18 cellular contexts compared by ENCODE assay signal in genomic region chr1:207985996-207986395, GRCh38.
"Had no signal": no experiment of that assay in that cellular context is flagged by ENCODE, and none has a peak within 500 bp of the region (broad histone marks: within the 10 kb centered on the region; RNA-seq: fewer than 3 reads in every experiment).

No MANE protein-coding gene starts in this region.

- H3K9me3 Mint-ChIP-seq: effector memory CD8-positive, alpha-beta T cell; immature natural killer cell; memory B cell; natural killer cell; stimulated activated effector memory CD8-positive, alpha-beta T cell treated with anti-CD3 and anti-CD28 coated beads, Interleukin-12 subunit alpha, Interleukin-12 subunit beta, amount 100 ng/mL, for 72 hours had no signal

- H3K36me3 Mint-ChIP-seq: immature natural killer cell; memory B cell; natural killer cell; stimulated activated effector memory CD8-positive, alpha-beta T cell treated with anti-CD3 and anti-CD28 coated beads, Interleukin-12 subunit alpha, Interleukin-12 subunit beta, amount 100 ng/mL, for 72 hours had no signal

- DNase-seq: cerebellar nuclear complex; cortex of kidney; effector memory CD8-positive, alpha-beta T cell; erythroblast; esophagus squamous epithelium; foreskin melanocyte; hypothalamus; immature natural killer cell; natural killer cell; sigmoid colon; stimulated activated CD4-positive, alpha-beta T cell treated with anti-CD3 and anti-CD28 coated beads, Interleukin-2, amount 100 ng/mL, for 24 hours; stimulated activated CD4-positive, alpha-beta T cell treated with anti-CD3 and anti-CD28 coated beads, Interleukin-4, amount 100 ng/mL, for 24 hours; stimulated activated naive CD8-positive, alpha-beta T cell treated with anti-CD3 and anti-CD28 coated beads, Interleukin-15, Interleukin-2, amounts not matched to agents 100 U/mL and 50 U/mL, for 24 hours; substantia nigra; upper lobe of right lung had no signal

- H3K27ac Mint-ChIP-seq: immature natural killer cell; memory B cell; natural killer cell; progenitor cell of endocrine pancreas; stimulated activated effector memory CD8-positive, alpha-beta T cell treated with anti-CD3 and anti-CD28 coated beads, Interleukin-12 subunit alpha, Interleukin-12 subunit beta, amount 100 ng/mL, for 72 hours had no signal

- ATAC-seq: effector memory CD8-positive, alpha-beta T cell; natural killer cell; stimulated activated effector memory CD8-positive, alpha-beta T cell treated with anti-CD3 and anti-CD28 coated beads, Interleukin-12 subunit alpha, Interleukin-12 subunit beta, amount 100 ng/mL, for 72 hours; stimulated activated naive CD8-positive, alpha-beta T cell treated with anti-CD3 and anti-CD28 coated beads, Interleukin-15, Interleukin-2, amounts not matched to agents 100 U/mL and 50 U/mL, for 24 hours; upper lobe of right lung had no signal

- H3K4me1 Mint-ChIP-seq: immature natural killer cell; memory B cell; natural killer cell; stimulated activated effector memory CD8-positive, alpha-beta T cell treated with anti-CD3 and anti-CD28 coated beads, Interleukin-12 subunit alpha, Interleukin-12 subunit beta, amount 100 ng/mL, for 72 hours had no signal

- H3K4me3 Mint-ChIP-seq: effector memory CD8-positive, alpha-beta T cell; immature natural killer cell; memory B cell; natural killer cell; stimulated activated effector memory CD8-positive, alpha-beta T cell treated with anti-CD3 and anti-CD28 coated beads, Interleukin-12 subunit alpha, Interleukin-12 subunit beta, amount 100 ng/mL, for 72 hours had no signal
